ENCODE assay signal across 18 cellular contexts in the genomic region with DNA sequence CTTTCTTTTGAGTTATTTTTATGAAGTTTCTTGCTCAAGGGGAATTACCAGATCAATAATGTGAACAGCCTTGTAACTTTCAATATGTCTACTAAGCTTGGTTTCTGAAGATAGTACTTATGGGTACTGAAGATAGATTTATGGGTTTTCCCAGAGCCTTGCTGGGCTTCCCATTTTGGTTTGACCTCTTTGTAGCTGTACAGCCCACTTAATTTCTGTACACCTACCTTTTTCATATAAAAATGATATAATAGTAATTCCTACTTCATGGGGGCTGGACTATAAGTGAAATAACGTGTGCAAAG. TPM values are rescaled to one million over a fixed set of nuclear protein-coding genes. Genes with fewer than 3 reads are reported as not detected.
"Had no signal": no experiment of that assay in that cellular context is flagged by ENCODE, and none has a peak within 500 bp of the region (broad histone marks: within the 10 kb centered on the region; RNA-seq: fewer than 3 reads in every experiment).

No MANE protein-coding gene starts in this region.

- DNase-seq: activated B cell treated with CpG ODN at 0.5 μM for 24 hours; activated effector memory CD4-positive, alpha-beta T cell treated with anti-CD3 and anti-CD28 coated beads, Interleukin-2, amount 50 U/mL, for 16 hours; anterior cingulate cortex; body of pancreas; effector CD4-positive, alpha-beta T cell; heart right ventricle; islet precursor cell; left cardiac atrium; ovary; SW 1271; T-helper 17 cell; transverse colon; uterus had no signal

- H3K36me3 Mint-ChIP-seq: memory B cell had no signal

- H3K4me1 Mint-ChIP-seq: nephron had no signal

- H3K27ac Mint-ChIP-seq: activated B cell treated with CpG ODN at 0.5 μM for 24 hours, memory B cell, nephron, T-helper 17 cell had no signal

- H3K9me3 Mint-ChIP-seq: memory B cell, nephron had no signal

- H3K27me3 Mint-ChIP-seq: activated B cell treated with CpG ODN at 0.5 μM for 24 hours had no signal

- H3K4me3 Mint-ChIP-seq: activated B cell treated with CpG ODN at 0.5 μM for 24 hours, memory B cell, nephron, T-helper 17 cell had no signal

- ATAC-seq: body of pancreas, heart right ventricle, left cardiac atrium, T-helper 17 cell had no signal

RNA-seq across cellular contexts. Expression of gene IL1R2, which starts 22.2 kb away (rescaled TPM):
- total RNA-seq: activated B cell treated with CpG ODN at 0.5 μM for 24 hours, chondrocyte, fibroblast of villous mesenchyme, temporal lobe had no signal
